Comparison of ENCODE assay signal across 1 cellular context in genomic region chr3:107588217-107588616, GRCh38.
TF ChIP-seq lines count a peak whose summit lies in the region.

No MANE protein-coding gene starts in this region.

TF ChIP-seq in GM12878, 131 proteins besides CTCF, POLR2A, EP300 and RAD21 (continued from another document):
- TF ChIP-seq MEF2B (IDR thresholded peaks at IDR 0.05; ENCODE audit: partially characterized antibody, poor library complexity, severe bottlenecking), result no peak
- TF ChIP-seq, protein P1, sequence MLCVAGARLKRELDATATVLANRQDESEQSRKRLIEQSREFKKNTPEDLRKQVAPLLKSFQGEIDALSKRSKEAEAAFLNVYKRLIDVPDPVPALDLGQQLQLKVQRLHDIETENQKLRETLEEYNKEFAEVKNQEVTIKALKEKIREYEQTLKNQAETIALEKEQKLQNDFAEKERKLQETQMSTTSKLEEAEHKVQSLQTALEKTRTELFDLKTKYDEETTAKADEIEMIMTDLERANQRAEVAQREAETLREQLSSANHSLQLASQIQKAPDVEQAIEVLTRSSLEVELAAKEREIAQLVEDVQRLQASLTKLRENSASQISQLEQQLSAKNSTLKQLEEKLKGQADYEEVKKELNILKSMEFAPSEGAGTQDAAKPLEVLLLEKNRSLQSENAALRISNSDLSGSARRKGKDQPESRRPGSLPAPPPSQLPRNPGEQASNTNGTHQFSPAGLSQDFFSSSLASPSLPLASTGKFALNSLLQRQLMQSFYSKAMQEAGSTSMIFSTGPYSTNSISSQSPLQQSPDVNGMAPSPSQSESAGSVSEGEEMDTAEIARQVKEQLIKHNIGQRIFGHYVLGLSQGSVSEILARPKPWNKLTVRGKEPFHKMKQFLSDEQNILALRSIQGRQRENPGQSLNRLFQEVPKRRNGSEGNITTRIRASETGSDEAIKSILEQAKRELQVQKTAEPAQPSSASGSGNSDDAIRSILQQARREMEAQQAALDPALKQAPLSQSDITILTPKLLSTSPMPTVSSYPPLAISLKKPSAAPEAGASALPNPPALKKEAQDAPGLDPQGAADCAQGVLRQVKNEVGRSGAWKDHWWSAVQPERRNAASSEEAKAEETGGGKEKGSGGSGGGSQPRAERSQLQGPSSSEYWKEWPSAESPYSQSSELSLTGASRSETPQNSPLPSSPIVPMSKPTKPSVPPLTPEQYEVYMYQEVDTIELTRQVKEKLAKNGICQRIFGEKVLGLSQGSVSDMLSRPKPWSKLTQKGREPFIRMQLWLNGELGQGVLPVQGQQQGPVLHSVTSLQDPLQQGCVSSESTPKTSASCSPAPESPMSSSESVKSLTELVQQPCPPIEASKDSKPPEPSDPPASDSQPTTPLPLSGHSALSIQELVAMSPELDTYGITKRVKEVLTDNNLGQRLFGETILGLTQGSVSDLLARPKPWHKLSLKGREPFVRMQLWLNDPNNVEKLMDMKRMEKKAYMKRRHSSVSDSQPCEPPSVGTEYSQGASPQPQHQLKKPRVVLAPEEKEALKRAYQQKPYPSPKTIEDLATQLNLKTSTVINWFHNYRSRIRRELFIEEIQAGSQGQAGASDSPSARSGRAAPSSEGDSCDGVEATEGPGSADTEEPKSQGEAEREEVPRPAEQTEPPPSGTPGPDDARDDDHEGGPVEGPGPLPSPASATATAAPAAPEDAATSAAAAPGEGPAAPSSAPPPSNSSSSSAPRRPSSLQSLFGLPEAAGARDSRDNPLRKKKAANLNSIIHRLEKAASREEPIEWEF (IDR thresholded peaks at IDR 0.05; ENCODE audit: insufficient replicate concordance, low read depth, low read length), result no peak
- TF ChIP-seq MLLT1 (IDR thresholded peaks at IDR 0.05), result no peak
- no peak for TF ChIP-seq E4F1 (IDR thresholded peaks at IDR 0.05; ENCODE audit: borderline replicate concordance, partially characterized antibody)
- TF ChIP-seq LARP7 (IDR thresholded peaks at IDR 0.05), result no peak
- no peak for TF ChIP-seq GABPA (IDR thresholded peaks at IDR 0.05; ENCODE audit: low read depth)
